27 cellular contexts compared by ENCODE assay signal in the genomic region with DNA sequence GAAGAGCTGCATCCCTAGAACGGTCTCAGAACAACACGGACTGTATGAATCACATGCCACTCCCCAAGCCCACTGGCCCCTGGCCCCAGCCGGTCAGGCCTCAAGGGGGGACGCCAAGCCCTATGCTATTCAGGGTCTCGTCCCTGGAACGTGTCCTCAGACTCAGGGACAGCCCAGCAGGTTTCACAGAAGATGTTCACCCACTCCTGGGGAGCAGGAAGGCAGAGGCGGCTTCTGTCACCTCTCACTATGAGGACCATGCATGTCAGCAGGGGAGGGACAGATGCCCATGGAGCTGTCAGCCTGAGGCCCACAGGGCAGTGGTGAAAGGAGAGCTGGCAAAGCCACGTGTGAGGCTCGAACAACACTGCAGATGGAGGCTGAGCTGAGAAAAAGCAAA.
"Had no signal": no experiment of that assay in that cellular context is flagged by ENCODE, and none has a peak within 500 bp of the region (broad histone marks: within the 10 kb centered on the region; RNA-seq: fewer than 3 reads in every experiment).

No MANE protein-coding gene starts in this region.

- H3K4me1 Mint-ChIP-seq: stimulated activated effector memory CD8-positive, alpha-beta T cell treated with anti-CD3 and anti-CD28 coated beads, Interleukin-12 subunit alpha, Interleukin-12 subunit beta, amount 100 ng/mL, for 72 hours had no signal

- H3K9ac ChIP-seq: neural progenitor cell had no signal

- DNase-seq: hippocampal formation; kidney glomerular epithelial cell; left cardiac atrium; left lung; lower lobe of right lung; mammary epithelial cell; mesenchymal stem cell; naive B cell; natural killer cell; nephron progenitor cell; ovary; right lobe of liver; stimulated activated CD4-positive, alpha-beta T cell treated with anti-CD3 and anti-CD28 coated beads, Interleukin-12 subunit alpha, Interleukin-12 subunit beta, amount 100 ng/mL, for 4 hours; stimulated activated CD4-positive, alpha-beta T cell treated with anti-CD3 and anti-CD28 coated beads, Interleukin-15, amount 100 ng/mL, for 24 hours; stimulated activated CD4-positive, alpha-beta T cell treated with anti-CD3 and anti-CD28 coated beads, Interleukin-4, amount 100 ng/mL, for 24 hours; stimulated activated naive CD4-positive, alpha-beta T cell; tibial artery; trophoblast cell; upper lobe of right lung had no signal

- ATAC-seq: left cardiac atrium; left lung; natural killer cell; right lobe of liver; stimulated activated effector memory CD8-positive, alpha-beta T cell treated with anti-CD3 and anti-CD28 coated beads, Interleukin-12 subunit alpha, Interleukin-12 subunit beta, amount 100 ng/mL, for 72 hours had no signal

- H3K27me3 Mint-ChIP-seq: progenitor cell of endocrine pancreas had no signal

- H3K27ac Mint-ChIP-seq: naive B cell; natural killer cell; nephron progenitor cell; neural progenitor cell; progenitor cell of endocrine pancreas; stimulated activated effector memory CD8-positive, alpha-beta T cell treated with anti-CD3 and anti-CD28 coated beads, Interleukin-12 subunit alpha, Interleukin-12 subunit beta, amount 100 ng/mL, for 72 hours; stimulated activated naive CD8-positive, alpha-beta T cell treated with anti-CD3 and anti-CD28 coated beads, Interleukin-15, Interleukin-2, amounts not matched to agents 100 ng/mL and 50 ng/mL, for 24 hours had no signal

- H3K9me3 Mint-ChIP-seq: naive B cell; natural killer cell; nephron progenitor cell; stimulated activated effector memory CD8-positive, alpha-beta T cell treated with anti-CD3 and anti-CD28 coated beads, Interleukin-12 subunit alpha, Interleukin-12 subunit beta, amount 100 ng/mL, for 72 hours; stimulated activated naive CD8-positive, alpha-beta T cell treated with anti-CD3 and anti-CD28 coated beads, Interleukin-15, Interleukin-2, amounts not matched to agents 100 ng/mL and 50 ng/mL, for 24 hours had no signal

- H2AFZ ChIP-seq: neural progenitor cell had no signal

- H3K27me3 ChIP-seq: left lung, neural progenitor cell, ovary, right lobe of liver, upper lobe of right lung had no signal

- H3K4me2 ChIP-seq: neural progenitor cell had no signal

- H3K4me3 Mint-ChIP-seq: naive B cell; natural killer cell; nephron progenitor cell; neural progenitor cell; stimulated activated effector memory CD8-positive, alpha-beta T cell treated with anti-CD3 and anti-CD28 coated beads, Interleukin-12 subunit alpha, Interleukin-12 subunit beta, amount 100 ng/mL, for 72 hours; stimulated activated naive CD8-positive, alpha-beta T cell treated with anti-CD3 and anti-CD28 coated beads, Interleukin-15, Interleukin-2, amounts not matched to agents 100 ng/mL and 50 ng/mL, for 24 hours had no signal

- H3K36me3 Mint-ChIP-seq: natural killer cell; neural progenitor cell; stimulated activated effector memory CD8-positive, alpha-beta T cell treated with anti-CD3 and anti-CD28 coated beads, Interleukin-12 subunit alpha, Interleukin-12 subunit beta, amount 100 ng/mL, for 72 hours had no signal

- H3K27ac ChIP-seq: left lung, lower lobe of right lung, neural progenitor cell, ovary, right atrium auricular region, right lobe of liver, skin epidermis, suprapubic skin, thoracic aorta, tibial artery, upper lobe of right lung had no signal

- H3K4me1 ChIP-seq: left lung, lower lobe of right lung, neural progenitor cell, right atrium auricular region, suprapubic skin, tibial artery, upper lobe of right lung had no signal

- H3K9me3 ChIP-seq: left lung, lower lobe of right lung, ovary, right atrium auricular region, right lobe of liver, suprapubic skin, thoracic aorta, tibial artery, upper lobe of right lung had no signal
